ENCODE assay signal across 13 cellular contexts in genomic region chr2:109208071-109208950, GRCh38.
A peak's percentile ranks its signal among the peaks of the same experiment; 100 is the strongest.
DNase-seq lines count a peak whose midpoint lies in the region; ATAC-seq and TF ChIP-seq lines count a peak whose summit lies in the region.
"Had no signal": no experiment of that assay in that cellular context is flagged by ENCODE, and none has a peak within 500 bp of the region (broad histone marks: within the 10 kb centered on the region; RNA-seq: fewer than 3 reads in every experiment).

No MANE protein-coding gene starts in this region.

- H3K36me3 ChIP-seq in osteoblast (ENCODE audit: insufficient read depth, low read length): no peaks in the 10 kb centered on the region
- H3K36me3 ChIP-seq: upper lobe of right lung had no signal

- no peaks in the 10 kb centered on the region for H3K27me3 Mint-ChIP-seq in brain
- peaks cover 26% of the 10 kb centered on the region for H3K27me3 Mint-ChIP-seq in mesothelial cell of epicardium (ENCODE audit: low read depth)

- H3K36me3 Mint-ChIP-seq in brain: no peaks in the 10 kb centered on the region
- no peaks in the 10 kb centered on the region for H3K36me3 Mint-ChIP-seq in mesothelial cell of epicardium

- H3K27ac ChIP-seq in osteoblast (ENCODE audit: low read depth, low read length): peak overlapping the region; percentile 14
- H3K27ac ChIP-seq: upper lobe of right lung had no signal

- DNase-seq in SIG-M5 treated with dmso at 0.1 percent for 504 hours (lab: John Stamatoyannopoulos, UW; ENCODE audit: unreplicated experiment) (peak; percentile 12), SIG-M5 (lab: John Stamatoyannopoulos, UW) (no peak), HT1080 (ENCODE audit: low read depth) (peak; percentile 58), osteoblast (ENCODE audit: insufficient read length, low spot score, missing footprints) (no peak), A172 (ENCODE audit: low spot score) (no peak), mesothelial cell of epicardium (ENCODE audit: low spot score in 2 of 2, unreplicated experiment in 2 of 2) (no peak)
- DNase-seq: activated CD8-positive, alpha-beta T cell treated with anti-CD3 and anti-CD28 coated beads for 36 hours; AML-193; amygdala; NCI-H146; upper lobe of right lung had no signal

- TF ChIP-seq CTCF in brain (conservative IDR thresholded peaks at IDR 0.05) (no peak), osteoblast (IDR thresholded peaks at IDR 0.05; ENCODE audit: extremely low read depth, low read depth, low read length) (no peak), mesothelial cell of epicardium (IDR thresholded peaks at IDR 0.05; ENCODE audit: unreplicated experiment) (no peak)

- H2AFZ ChIP-seq in osteoblast (ENCODE audit: low read length): no peak overlapping the region

- H3K9me3 Mint-ChIP-seq in brain: peaks cover 0 to 5% (median 0%) of the 10 kb centered on the region in 5 experiments
- H3K9me3 Mint-ChIP-seq in mesothelial cell of epicardium: no peaks in the 10 kb centered on the region
- H3K9me3 Mint-ChIP-seq: activated CD8-positive, alpha-beta T cell treated with anti-CD3 and anti-CD28 coated beads for 36 hours had no signal

- no peak for ATAC-seq in GM19467 (IDR thresholded peaks at IDR 0.05; ENCODE audit: unreplicated experiment)
- ATAC-seq: activated CD8-positive, alpha-beta T cell treated with anti-CD3 and anti-CD28 coated beads for 36 hours; upper lobe of right lung had no signal

- peaks cover 62% of the 10 kb centered on the region for H3K79me2 ChIP-seq in osteoblast (ENCODE audit: insufficient read depth, low read length)

- no peak overlapping the region for H3K4me2 ChIP-seq in osteoblast (ENCODE audit: insufficient read depth, low read length)

- no peaks in the 10 kb centered on the region for H3K27me3 ChIP-seq in osteoblast (ENCODE audit: insufficient read depth, low read length)
- H3K27me3 ChIP-seq: upper lobe of right lung had no signal

- H4K20me1 ChIP-seq in osteoblast (ENCODE audit: insufficient read depth, low read length): peaks cover 52% of the 10 kb centered on the region

- H3K4me3 Mint-ChIP-seq in brain: peak overlapping the region in 2 of 5 experiments; percentile 31 to 50
- H3K4me3 Mint-ChIP-seq in mesothelial cell of epicardium: no peak overlapping the region
- H3K4me3 Mint-ChIP-seq: activated CD8-positive, alpha-beta T cell treated with anti-CD3 and anti-CD28 coated beads for 36 hours had no signal

- no peaks in the 10 kb centered on the region for H3K9me3 ChIP-seq in osteoblast (ENCODE audit: low read depth, low read length)
- H3K9me3 ChIP-seq: upper lobe of right lung had no signal

- H3K4me3 ChIP-seq in osteoblast (ENCODE audit: insufficient read depth, low read length): no peak overlapping the region
- H3K4me3 ChIP-seq: upper lobe of right lung had no signal

- peak overlapping the region in 3 of 5 experiments; percentile 13 to 95 (median 84) for H3K27ac Mint-ChIP-seq in brain
- H3K27ac Mint-ChIP-seq in mesothelial cell of epicardium: no peak overlapping the region
- H3K27ac Mint-ChIP-seq: activated CD8-positive, alpha-beta T cell treated with anti-CD3 and anti-CD28 coated beads for 36 hours had no signal

- H3K4me1 ChIP-seq in osteoblast (ENCODE audit: insufficient read depth, low read length): peaks cover 28% of the 10 kb centered on the region

- H3K4me1 Mint-ChIP-seq in brain (peaks cover 80% of the 10 kb centered on the region), mesothelial cell of epicardium (peaks cover 5% of the 10 kb centered on the region)

Comparison
In these comparisons a context has a peak if more than half of its experiments do, and no peak if none do; other contexts are left out.
1. DNase-seq: peak in SIG-M5 treated with dmso at 0.1 percent for 504 hours (single experiment) and HT1080 (single experiment); none in SIG-M5 (single experiment), osteoblast (single experiment), A172 (single experiment) and mesothelial cell of epicardium (0 of 2).